18 cellular contexts compared by ENCODE assay signal in the genomic region with DNA sequence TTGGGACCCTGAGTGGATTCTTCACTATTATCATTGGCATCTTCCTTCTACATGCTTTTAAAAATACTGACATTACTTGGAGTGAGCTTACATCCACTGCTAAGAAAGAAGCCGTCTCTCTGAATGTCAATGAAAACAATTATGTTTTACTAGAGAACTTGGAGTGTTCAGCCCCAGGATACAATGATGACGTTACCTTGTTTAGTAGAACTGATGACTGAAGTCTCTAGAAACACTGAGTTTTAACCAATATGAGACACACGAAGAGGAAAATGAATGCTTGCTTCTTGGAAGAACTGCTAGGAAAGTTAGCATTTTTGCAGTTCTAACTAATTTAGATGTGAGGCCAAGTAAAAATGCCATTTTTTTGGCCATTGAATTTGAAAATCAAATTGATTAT. TPM values are rescaled to one million over a fixed set of nuclear protein-coding genes. Genes with fewer than 3 reads are reported as not detected.
"Had no signal": no experiment of that assay in that cellular context is flagged by ENCODE, and none has a peak within 500 bp of the region (broad histone marks: within the 10 kb centered on the region; RNA-seq: fewer than 3 reads in every experiment).

No MANE protein-coding gene starts in this region.

- DNase-seq: activated CD8-positive, alpha-beta memory T cell treated with anti-CD3 and anti-CD28 coated beads, Interleukin-2, amount 50 U/mL, for 4 hours; endodermal cell; gastrocnemius medialis; immature natural killer cell; mesendoderm; SW 1271 had no signal

- H3K27ac Mint-ChIP-seq: endodermal cell, immature natural killer cell, WTC11 had no signal

- H3K4me1 ChIP-seq: SJSA1, testis, upper lobe of left lung had no signal

- H3K4me1 Mint-ChIP-seq: WTC11 had no signal

- H3K4me3 Mint-ChIP-seq: endodermal cell, immature natural killer cell, WTC11 had no signal

- H3K36me3 Mint-ChIP-seq: WTC11 had no signal

- ATAC-seq: WTC11 had no signal

- H3K36me3 ChIP-seq: adrenal gland, cardiac muscle cell, gastrocnemius medialis, heart left ventricle, right atrium auricular region, SJSA1, upper lobe of left lung had no signal

- H3K9me3 Mint-ChIP-seq: endodermal cell, immature natural killer cell, WTC11 had no signal

- H3K27me3 ChIP-seq: adrenal gland, cardiac muscle cell, gastrocnemius medialis, right atrium auricular region, SJSA1, testis, upper lobe of left lung had no signal

- H3K27ac ChIP-seq: adrenal gland, cardiac muscle cell, heart left ventricle, right atrium auricular region, SJSA1, testis, upper lobe of left lung had no signal

- H3K27me3 Mint-ChIP-seq: progenitor cell of endocrine pancreas had no signal

- H3K4me3 ChIP-seq: adrenal gland, cardiac muscle cell, gastrocnemius medialis, heart left ventricle, right atrium auricular region, SJSA1, testis, upper lobe of left lung had no signal

- H3K9me3 ChIP-seq: adrenal gland, gastrocnemius medialis, heart left ventricle, right atrium auricular region, SJSA1, testis, upper lobe of left lung had no signal

RNA-seq across cellular contexts. Expression of gene NIPAL1, which starts 19.4 kb away (rescaled TPM):
- polyA plus RNA-seq: immature natural killer cell had no signal

RNA-seq across cellular contexts. Expression of gene CNGA1, which starts 19.5 kb away (rescaled TPM):
- total RNA-seq: dermis microvascular lymphatic vessel endothelial cell; SJSA1; T-helper 2 cell treated with Interferon-gamma antibody and Interleukin-4, amounts not matched to agents 100 ng/mL and 5 ng/mL, for 36 hours had no signal
- polyA plus RNA-seq: immature natural killer cell, neural cell had no signal
